10 cellular contexts compared by ENCODE assay signal in the genomic region with DNA sequence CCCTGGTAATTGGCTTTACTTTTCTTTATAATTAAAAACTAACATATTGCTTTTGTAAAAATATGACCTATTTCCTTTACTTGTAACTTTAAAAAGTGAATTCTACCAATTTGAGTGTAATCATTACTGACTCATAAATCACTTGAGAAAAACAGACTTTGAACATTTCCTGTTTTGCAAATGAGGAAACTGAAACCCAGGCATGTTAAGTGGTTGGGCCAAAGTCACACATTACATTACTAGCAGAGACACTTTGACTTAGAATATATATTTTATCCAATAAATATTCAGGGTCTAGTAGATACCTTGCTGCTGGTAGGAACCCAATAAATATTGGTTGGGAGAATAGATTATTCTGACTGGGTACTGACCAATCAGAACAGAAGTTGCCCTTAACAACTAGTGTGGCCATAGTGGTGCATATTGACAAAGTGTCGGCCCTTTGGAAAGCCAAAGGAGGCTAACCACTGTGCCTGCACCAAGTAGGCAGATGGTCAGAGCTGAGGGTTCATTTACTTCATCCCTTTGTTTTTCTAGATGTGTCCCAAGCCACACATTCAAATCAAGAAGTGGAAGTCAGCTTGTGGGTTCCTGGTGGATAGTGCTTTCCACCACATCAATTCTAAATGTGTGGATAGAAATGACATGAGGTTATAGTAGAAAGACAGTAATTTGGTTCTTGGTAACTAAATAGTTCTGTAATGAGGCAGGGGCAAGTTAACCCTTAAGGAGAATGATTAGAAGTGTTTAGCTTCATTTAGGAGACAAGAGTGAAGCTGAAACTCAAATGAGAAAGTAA.
DNase-seq lines count a peak whose midpoint lies in the region; ATAC-seq lines count a peak whose summit lies in the region.
"Had no signal": no experiment of that assay in that cellular context is flagged by ENCODE, and none has a peak within 500 bp of the region (broad histone marks: within the 10 kb centered on the region; RNA-seq: fewer than 3 reads in every experiment).

No MANE protein-coding gene starts in this region.

- peaks cover 11% of the 10 kb centered on the region for H3K27me3 Mint-ChIP-seq in stimulated activated memory B cell treated with anti-CD40 and anti-IgM and Interleukin-4, amounts not matched to agents 10 μg/mL and 1 μg/mL and 100 μg/mL, for 72 hours
- H3K27me3 Mint-ChIP-seq in effector memory CD8-positive, alpha-beta T cell = no peaks in the 10 kb centered on the region
- H3K27me3 Mint-ChIP-seq: brain had no signal

- DNase-seq in kidney tubule cell (ENCODE audit: low spot score) = peak; percentile 13
- DNase-seq in mesenteric fat pad (ENCODE audit: low spot score) = no peak
- no peak for DNase-seq in NCI-H1417 (lab: John Stamatoyannopoulos, UW)
- DNase-seq in effector memory CD8-positive, alpha-beta T cell = no peak
- DNase-seq: mesendoderm had no signal

- no peaks in the 10 kb centered on the region for H3K4me1 Mint-ChIP-seq in stimulated activated memory B cell treated with anti-CD40 and anti-IgM and Interleukin-4, amounts not matched to agents 10 μg/mL and 1 μg/mL and 100 μg/mL, for 72 hours
- H3K4me1 Mint-ChIP-seq in effector memory CD8-positive, alpha-beta T cell (ENCODE audit: low read depth in 2 of 2) = no peaks in the 10 kb centered on the region

- no peaks in the 10 kb centered on the region for H3K9me3 Mint-ChIP-seq in stimulated activated memory B cell treated with anti-CD40 and anti-IgM and Interleukin-4, amounts not matched to agents 10 μg/mL and 1 μg/mL and 100 μg/mL, for 72 hours
- peaks cover 4 to 6% of the 10 kb centered on the region in 2 donors for H3K9me3 Mint-ChIP-seq in effector memory CD8-positive, alpha-beta T cell
- H3K9me3 Mint-ChIP-seq: brain had no signal

- no peak overlapping the region for H3K4me3 Mint-ChIP-seq in stimulated activated memory B cell treated with anti-CD40 and anti-IgM and Interleukin-4, amounts not matched to agents 10 μg/mL and 1 μg/mL and 100 μg/mL, for 72 hours
- H3K4me3 Mint-ChIP-seq in effector memory CD8-positive, alpha-beta T cell = no peak overlapping the region
- H3K4me3 Mint-ChIP-seq: brain had no signal

- ATAC-seq in GM18517 (IDR thresholded peaks at IDR 0.05; ENCODE audit: unreplicated experiment) (peak; percentile 87), GM21576 (IDR thresholded peaks at IDR 0.05; ENCODE audit: unreplicated experiment) (peak; percentile 88), HG03558 (IDR thresholded peaks at IDR 0.05; ENCODE audit: extremely low read depth, unreplicated experiment) (peak; percentile 69)
- ATAC-seq in stimulated activated memory B cell treated with anti-CD40 and anti-IgM and Interleukin-4, amounts not matched to agents 10 μg/mL and 1 μg/mL and 100 μg/mL, for 72 hours = no peak
- ATAC-seq in effector memory CD8-positive, alpha-beta T cell (replicated peaks) = no peak

- H3K27ac Mint-ChIP-seq in stimulated activated memory B cell treated with anti-CD40 and anti-IgM and Interleukin-4, amounts not matched to agents 10 μg/mL and 1 μg/mL and 100 μg/mL, for 72 hours = no peak overlapping the region
- no peak overlapping the region for H3K27ac Mint-ChIP-seq in effector memory CD8-positive, alpha-beta T cell

- H3K36me3 Mint-ChIP-seq in stimulated activated memory B cell treated with anti-CD40 and anti-IgM and Interleukin-4, amounts not matched to agents 10 μg/mL and 1 μg/mL and 100 μg/mL, for 72 hours = no peaks in the 10 kb centered on the region
- H3K36me3 Mint-ChIP-seq in effector memory CD8-positive, alpha-beta T cell (ENCODE audit: insufficient read depth) = no peaks in the 10 kb centered on the region
- H3K36me3 Mint-ChIP-seq: brain had no signal

Comparison
In these comparisons a context has a peak if more than half of its experiments do, and no peak if none do; other contexts are left out.
1. ATAC-seq: peak in GM18517 (single experiment), GM21576 (single experiment) and HG03558 (single experiment); none in stimulated activated memory B cell treated with anti-CD40 and anti-IgM and Interleukin-4, amounts not matched to agents 10 μg/mL and 1 μg/mL and 100 μg/mL, for 72 hours (single experiment) and effector memory CD8-positive, alpha-beta T cell (single experiment).